In genomic region chr19:35074426-35075201, GRCh38 we compare ENCODE assay signal across 28 cellular contexts. TPM values are rescaled to one million over a fixed set of nuclear protein-coding genes. Genes with fewer than 3 reads are reported as not detected.
"Had no signal": no experiment of that assay in that cellular context is flagged by ENCODE, and none has a peak within 500 bp of the region (broad histone marks: within the 10 kb centered on the region; RNA-seq: fewer than 3 reads in every experiment).

No MANE protein-coding gene starts in this region.

- H3K27ac Mint-ChIP-seq: activated CD8-positive, alpha-beta T cell treated with anti-CD3 and anti-CD28 coated beads, Interleukin-2, amount 10 ng/mL, durations not matched to agents 7 days and 5 days; activated naive CD8-positive, alpha-beta T cell treated with anti-CD3 and anti-CD28 coated beads for 36 hours; activated T-helper 17 cell treated with anti-CD3 and anti-CD28 coated beads, Interleukin-2, amount 50 U/mL, for 72 hours; mesothelial cell of epicardium; natural killer cell; T-helper 17 cell had no signal

- H3K27me3 ChIP-seq: foreskin keratinocyte, left lung, testis, vagina had no signal

- DNase-seq: activated CD4-positive, alpha-beta T cell treated with anti-CD3 and anti-CD28 coated beads, Interleukin-2, amount 10 ng/mL, durations not matched to agents 7 days and 5 days; activated CD4-positive, CD25-positive, alpha-beta regulatory T cell treated with anti-CD3 and anti-CD28 coated beads, Interleukin-2, amount 50 U/mL, for 72 hours; activated CD8-positive, alpha-beta T cell treated with anti-CD3 and anti-CD28 coated beads, Interleukin-2, amount 10 ng/mL, durations not matched to agents 7 days and 5 days; activated naive CD4-positive, alpha-beta T cell; activated naive CD8-positive, alpha-beta T cell treated with anti-CD3 and anti-CD28 coated beads for 36 hours; activated T-cell treated with anti-CD3 and anti-CD28 coated beads, Interleukin-2, amount 50 U/mL, for 1 hour; central memory CD4-positive, alpha-beta T cell; effector memory CD4-positive, alpha-beta T cell; foreskin keratinocyte; kidney glomerular epithelial cell; left lung; natural killer cell; right cardiac atrium; stimulated activated CD4-positive, alpha-beta T cell treated with anti-CD3 and anti-CD28 coated beads, Interleukin-12 subunit alpha, Interleukin-12 subunit beta, amount 100 ng/mL, for 4 hours; stimulated activated CD4-positive, alpha-beta T cell treated with anti-CD3 and anti-CD28 coated beads, Interleukin-4, amount 100 ng/mL, for 4 hours; T-helper 17 cell; testis; trophoblast cell had no signal

- H3K27me3 Mint-ChIP-seq: activated CD4-positive, alpha-beta T cell treated with anti-CD3 and anti-CD28 coated beads, Interleukin-2, amount 10 ng/mL, durations not matched to agents 7 days and 5 days; activated naive CD8-positive, alpha-beta T cell treated with anti-CD3 and anti-CD28 coated beads for 36 hours had no signal

- H3K9ac ChIP-seq: parathyroid adenoma had no signal

- H3K4me1 Mint-ChIP-seq: activated CD4-positive, alpha-beta T cell treated with anti-CD3 and anti-CD28 coated beads, Interleukin-2, amount 10 ng/mL, durations not matched to agents 7 days and 5 days; activated naive CD8-positive, alpha-beta T cell treated with anti-CD3 and anti-CD28 coated beads for 36 hours had no signal

- H3K4me1 ChIP-seq: foreskin keratinocyte, left lung, parathyroid adenoma, testis, vagina had no signal

- H3K36me3 Mint-ChIP-seq: mesothelial cell of epicardium, natural killer cell had no signal

- H3K9me3 Mint-ChIP-seq: activated CD4-positive, alpha-beta T cell treated with anti-CD3 and anti-CD28 coated beads, Interleukin-2, amount 10 ng/mL, durations not matched to agents 7 days and 5 days; activated naive CD8-positive, alpha-beta T cell treated with anti-CD3 and anti-CD28 coated beads for 36 hours; activated T-helper 17 cell treated with anti-CD3 and anti-CD28 coated beads, Interleukin-2, amount 50 U/mL, for 72 hours; mesothelial cell of epicardium; natural killer cell had no signal

- ATAC-seq: activated CD8-positive, alpha-beta T cell treated with anti-CD3 and anti-CD28 coated beads, Interleukin-2, amount 10 ng/mL, durations not matched to agents 7 days and 5 days; activated T-helper 17 cell treated with anti-CD3 and anti-CD28 coated beads, Interleukin-2, amount 50 U/mL, for 72 hours; foreskin keratinocyte; left lung; natural killer cell; T-helper 17 cell had no signal

- H3K4me3 Mint-ChIP-seq: activated CD4-positive, alpha-beta T cell treated with anti-CD3 and anti-CD28 coated beads, Interleukin-2, amount 10 ng/mL, durations not matched to agents 7 days and 5 days; activated CD8-positive, alpha-beta T cell treated with anti-CD3 and anti-CD28 coated beads, Interleukin-2, amount 10 ng/mL, durations not matched to agents 7 days and 5 days; activated naive CD8-positive, alpha-beta T cell treated with anti-CD3 and anti-CD28 coated beads for 36 hours; activated T-helper 17 cell treated with anti-CD3 and anti-CD28 coated beads, Interleukin-2, amount 50 U/mL, for 72 hours; mesothelial cell of epicardium; natural killer cell; T-helper 17 cell had no signal

- H3K36me3 ChIP-seq: left lung, vagina had no signal

- H3K9me3 ChIP-seq: testis, vagina had no signal

- H3K27ac ChIP-seq: foreskin keratinocyte, left lung, parathyroid adenoma, testis, vagina had no signal

- H3K4me3 ChIP-seq: left lung, testis, vagina had no signal

RNA-seq across cellular contexts. Expression of gene HPN, which starts 33.1 kb away (rescaled TPM):
- total RNA-seq: activated CD4-positive, alpha-beta T cell treated with anti-CD3 and anti-CD28 coated beads, Interleukin-2, amount 10 ng/mL, durations not matched to agents 7 days and 5 days; activated CD8-positive, alpha-beta T cell treated with anti-CD3 and anti-CD28 coated beads, Interleukin-2, amount 10 ng/mL, durations not matched to agents 7 days and 5 days; dermis microvascular lymphatic vessel endothelial cell; foreskin keratinocyte; glomerular endothelial cell; natural killer cell; pulmonary artery endothelial cell; vagina had no signal

RNA-seq across cellular contexts. Expression of gene FXYD3, which starts 41.0 kb away (rescaled TPM):
- total RNA-seq: activated CD4-positive, alpha-beta T cell treated with anti-CD3 and anti-CD28 coated beads, Interleukin-2, amount 10 ng/mL, durations not matched to agents 7 days and 5 days; activated CD8-positive, alpha-beta T cell treated with anti-CD3 and anti-CD28 coated beads, Interleukin-2, amount 10 ng/mL, durations not matched to agents 7 days and 5 days; activated naive CD8-positive, alpha-beta T cell treated with anti-CD3 and anti-CD28 coated beads for 36 hours; activated T-helper 17 cell treated with anti-CD3 and anti-CD28 coated beads, Interleukin-2, amount 50 U/mL, for 72 hours; astrocyte; dermis microvascular lymphatic vessel endothelial cell; glomerular endothelial cell; lung microvascular endothelial cell; natural killer cell; pulmonary artery endothelial cell; skeletal muscle tissue; T-helper 17 cell had no signal
